ENCODE assay signal across 19 cellular contexts in genomic region chr17:12445331-12445730, GRCh38.
"Had no signal": no experiment of that assay in that cellular context is flagged by ENCODE, and none has a peak within 500 bp of the region (broad histone marks: within the 10 kb centered on the region; RNA-seq: fewer than 3 reads in every experiment).

No MANE protein-coding gene starts in this region.

- H3K4me2 ChIP-seq: SK-N-SH had no signal

- H3K27me3 Mint-ChIP-seq: T-cell had no signal

- H3K27ac Mint-ChIP-seq: T-cell; T-helper 1 cell treated with Interleukin-12 subunit alpha and Interleukin-12 subunit beta and Interleukin-4 antibody, amounts not matched to agents 30 μg/mL and 1 μg/mL, for 36 hours had no signal

- H3K36me3 Mint-ChIP-seq: T-cell had no signal

- ATAC-seq: T-cell had no signal

- H3K4me3 Mint-ChIP-seq: T-cell; T-helper 1 cell treated with Interleukin-12 subunit alpha and Interleukin-12 subunit beta and Interleukin-4 antibody, amounts not matched to agents 30 μg/mL and 1 μg/mL, for 36 hours had no signal

- H3K9me3 ChIP-seq: SK-N-SH had no signal

- DNase-seq: KBM-7, MV-4-11, NCI-H1048, NCI-H1105, NCI-H1417, NCI-H1436 treated with DMSO at 0.1 percent for 48 hours, NCI-H1694, NCI-H187 treated with DMSO at 0.1 percent for 48 hours, NCI-H2029 treated with DMSO at 0.1 percent for 48 hours, NCI-H2227 treated with DMSO at 0.1 percent for 48 hours, NCI-H524, NCI-H526 treated with DMSO at 0.1 percent for 48 hours, NCI-H748 treated with DMSO at 0.1 percent for 48 hours, Right ventricle myocardium superior, RPMI8226, SK-N-SH, SW 1271, T-cell had no signal

- H3K9ac ChIP-seq: SK-N-SH had no signal

- H3K4me1 Mint-ChIP-seq: T-cell had no signal
